2 cellular contexts compared by ENCODE assay signal in the genomic region with DNA sequence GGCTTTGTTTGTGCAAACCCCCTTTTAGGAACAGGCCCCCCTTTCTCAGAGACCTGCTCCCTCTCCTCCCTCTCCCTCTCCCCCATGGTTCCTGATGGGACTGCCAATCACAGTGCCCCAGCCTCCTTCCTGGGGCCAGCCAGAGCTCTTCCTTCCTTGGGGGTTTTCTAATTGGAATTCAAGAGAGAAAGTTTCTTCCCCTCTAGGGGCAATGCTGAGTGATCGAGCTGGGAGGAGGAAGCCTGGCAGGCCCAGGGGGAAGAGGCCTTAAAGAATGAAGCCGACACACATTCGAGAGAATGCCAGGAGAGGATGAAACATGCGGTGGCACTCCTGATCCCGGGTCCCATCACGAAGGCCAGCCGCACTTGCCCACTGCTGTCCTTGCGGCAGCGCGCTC.
TF ChIP-seq lines count a peak whose summit lies in the region.

No MANE protein-coding gene starts in this region.

TF ChIP-seq in GM23338, 12 proteins besides CTCF, POLR2A, EP300 and RAD21:
- TF ChIP-seq STAT1 (IDR thresholded peaks at IDR 0.05; ENCODE audit: unreplicated experiment) = no peak
- no peak for TF ChIP-seq EZH2 (IDR thresholded peaks at IDR 0.05; ENCODE audit: low read depth, unreplicated experiment)
- TF ChIP-seq ZNF114 (CRISPR knock-in tag; IDR thresholded peaks at IDR 0.05) = no peak
- TF ChIP-seq CREB1 (CRISPR knock-in tag; IDR thresholded peaks at IDR 0.05; ENCODE audit: low read depth) = no peak
- TF ChIP-seq, protein P1, sequence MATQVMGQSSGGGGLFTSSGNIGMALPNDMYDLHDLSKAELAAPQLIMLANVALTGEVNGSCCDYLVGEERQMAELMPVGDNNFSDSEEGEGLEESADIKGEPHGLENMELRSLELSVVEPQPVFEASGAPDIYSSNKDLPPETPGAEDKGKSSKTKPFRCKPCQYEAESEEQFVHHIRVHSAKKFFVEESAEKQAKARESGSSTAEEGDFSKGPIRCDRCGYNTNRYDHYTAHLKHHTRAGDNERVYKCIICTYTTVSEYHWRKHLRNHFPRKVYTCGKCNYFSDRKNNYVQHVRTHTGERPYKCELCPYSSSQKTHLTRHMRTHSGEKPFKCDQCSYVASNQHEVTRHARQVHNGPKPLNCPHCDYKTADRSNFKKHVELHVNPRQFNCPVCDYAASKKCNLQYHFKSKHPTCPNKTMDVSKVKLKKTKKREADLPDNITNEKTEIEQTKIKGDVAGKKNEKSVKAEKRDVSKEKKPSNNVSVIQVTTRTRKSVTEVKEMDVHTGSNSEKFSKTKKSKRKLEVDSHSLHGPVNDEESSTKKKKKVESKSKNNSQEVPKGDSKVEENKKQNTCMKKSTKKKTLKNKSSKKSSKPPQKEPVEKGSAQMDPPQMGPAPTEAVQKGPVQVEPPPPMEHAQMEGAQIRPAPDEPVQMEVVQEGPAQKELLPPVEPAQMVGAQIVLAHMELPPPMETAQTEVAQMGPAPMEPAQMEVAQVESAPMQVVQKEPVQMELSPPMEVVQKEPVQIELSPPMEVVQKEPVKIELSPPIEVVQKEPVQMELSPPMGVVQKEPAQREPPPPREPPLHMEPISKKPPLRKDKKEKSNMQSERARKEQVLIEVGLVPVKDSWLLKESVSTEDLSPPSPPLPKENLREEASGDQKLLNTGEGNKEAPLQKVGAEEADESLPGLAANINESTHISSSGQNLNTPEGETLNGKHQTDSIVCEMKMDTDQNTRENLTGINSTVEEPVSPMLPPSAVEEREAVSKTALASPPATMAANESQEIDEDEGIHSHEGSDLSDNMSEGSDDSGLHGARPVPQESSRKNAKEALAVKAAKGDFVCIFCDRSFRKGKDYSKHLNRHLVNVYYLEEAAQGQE (IDR thresholded peaks at IDR 0.05; ENCODE audit: unreplicated experiment) = no peak
- TF ChIP-seq, protein P2, sequence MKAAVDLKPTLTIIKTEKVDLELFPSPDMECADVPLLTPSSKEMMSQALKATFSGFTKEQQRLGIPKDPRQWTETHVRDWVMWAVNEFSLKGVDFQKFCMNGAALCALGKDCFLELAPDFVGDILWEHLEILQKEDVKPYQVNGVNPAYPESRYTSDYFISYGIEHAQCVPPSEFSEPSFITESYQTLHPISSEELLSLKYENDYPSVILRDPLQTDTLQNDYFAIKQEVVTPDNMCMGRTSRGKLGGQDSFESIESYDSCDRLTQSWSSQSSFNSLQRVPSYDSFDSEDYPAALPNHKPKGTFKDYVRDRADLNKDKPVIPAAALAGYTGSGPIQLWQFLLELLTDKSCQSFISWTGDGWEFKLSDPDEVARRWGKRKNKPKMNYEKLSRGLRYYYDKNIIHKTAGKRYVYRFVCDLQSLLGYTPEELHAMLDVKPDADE (IDR thresholded peaks at IDR 0.05) = no peak
- no peak for TF ChIP-seq NANOG (IDR thresholded peaks at IDR 0.05; ENCODE audit: borderline replicate concordance)
- TF ChIP-seq POLR2AphosphoS5 (IDR thresholded peaks at IDR 0.05; ENCODE audit: low read depth) = no peak
- no peak for TF ChIP-seq EZH2phosphoT487 (IDR thresholded peaks at IDR 0.05; ENCODE audit: unreplicated experiment)
- TF ChIP-seq JUNB (IDR thresholded peaks at IDR 0.05; ENCODE audit: unreplicated experiment) = no peak
- no peak for TF ChIP-seq ZNF331 (CRISPR knock-in tag; IDR thresholded peaks at IDR 0.05; ENCODE audit: low read depth)

TF ChIP-seq in WTC11, 78 proteins besides CTCF, POLR2A, EP300 and RAD21:
- TF ChIP-seq, protein P3, sequence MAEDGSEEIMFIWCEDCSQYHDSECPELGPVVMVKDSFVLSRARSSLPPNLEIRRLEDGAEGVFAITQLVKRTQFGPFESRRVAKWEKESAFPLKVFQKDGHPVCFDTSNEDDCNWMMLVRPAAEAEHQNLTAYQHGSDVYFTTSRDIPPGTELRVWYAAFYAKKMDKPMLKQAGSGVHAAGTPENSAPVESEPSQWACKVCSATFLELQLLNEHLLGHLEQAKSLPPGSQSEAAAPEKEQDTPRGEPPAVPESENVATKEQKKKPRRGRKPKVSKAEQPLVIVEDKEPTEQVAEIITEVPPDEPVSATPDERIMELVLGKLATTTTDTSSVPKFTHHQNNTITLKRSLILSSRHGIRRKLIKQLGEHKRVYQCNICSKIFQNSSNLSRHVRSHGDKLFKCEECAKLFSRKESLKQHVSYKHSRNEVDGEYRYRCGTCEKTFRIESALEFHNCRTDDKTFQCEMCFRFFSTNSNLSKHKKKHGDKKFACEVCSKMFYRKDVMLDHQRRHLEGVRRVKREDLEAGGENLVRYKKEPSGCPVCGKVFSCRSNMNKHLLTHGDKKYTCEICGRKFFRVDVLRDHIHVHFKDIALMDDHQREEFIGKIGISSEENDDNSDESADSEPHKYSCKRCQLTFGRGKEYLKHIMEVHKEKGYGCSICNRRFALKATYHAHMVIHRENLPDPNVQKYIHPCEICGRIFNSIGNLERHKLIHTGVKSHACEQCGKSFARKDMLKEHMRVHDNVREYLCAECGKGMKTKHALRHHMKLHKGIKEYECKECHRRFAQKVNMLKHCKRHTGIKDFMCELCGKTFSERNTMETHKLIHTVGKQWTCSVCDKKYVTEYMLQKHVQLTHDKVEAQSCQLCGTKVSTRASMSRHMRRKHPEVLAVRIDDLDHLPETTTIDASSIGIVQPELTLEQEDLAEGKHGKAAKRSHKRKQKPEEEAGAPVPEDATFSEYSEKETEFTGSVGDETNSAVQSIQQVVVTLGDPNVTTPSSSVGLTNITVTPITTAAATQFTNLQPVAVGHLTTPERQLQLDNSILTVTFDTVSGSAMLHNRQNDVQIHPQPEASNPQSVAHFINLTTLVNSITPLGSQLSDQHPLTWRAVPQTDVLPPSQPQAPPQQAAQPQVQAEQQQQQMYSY (CRISPR knock-in tag; IDR thresholded peaks at IDR 0.05) = no peak
- TF ChIP-seq, protein P4, sequence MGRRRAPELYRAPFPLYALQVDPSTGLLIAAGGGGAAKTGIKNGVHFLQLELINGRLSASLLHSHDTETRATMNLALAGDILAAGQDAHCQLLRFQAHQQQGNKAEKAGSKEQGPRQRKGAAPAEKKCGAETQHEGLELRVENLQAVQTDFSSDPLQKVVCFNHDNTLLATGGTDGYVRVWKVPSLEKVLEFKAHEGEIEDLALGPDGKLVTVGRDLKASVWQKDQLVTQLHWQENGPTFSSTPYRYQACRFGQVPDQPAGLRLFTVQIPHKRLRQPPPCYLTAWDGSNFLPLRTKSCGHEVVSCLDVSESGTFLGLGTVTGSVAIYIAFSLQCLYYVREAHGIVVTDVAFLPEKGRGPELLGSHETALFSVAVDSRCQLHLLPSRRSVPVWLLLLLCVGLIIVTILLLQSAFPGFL (CRISPR knock-in tag; IDR thresholded peaks at IDR 0.05; ENCODE audit: borderline replicate concordance) = no peak
- no peak for TF ChIP-seq SMAD4 (CRISPR knock-in tag; IDR thresholded peaks at IDR 0.05)
- no peak for TF ChIP-seq ZNF396 (CRISPR knock-in tag; IDR thresholded peaks at IDR 0.05; ENCODE audit: borderline replicate concordance)
- TF ChIP-seq TEAD1 (CRISPR knock-in tag; IDR thresholded peaks at IDR 0.05) = no peak
- no peak for TF ChIP-seq ZBTB21 (CRISPR knock-in tag; IDR thresholded peaks at IDR 0.05; ENCODE audit: borderline replicate concordance)
- TF ChIP-seq, protein P5, sequence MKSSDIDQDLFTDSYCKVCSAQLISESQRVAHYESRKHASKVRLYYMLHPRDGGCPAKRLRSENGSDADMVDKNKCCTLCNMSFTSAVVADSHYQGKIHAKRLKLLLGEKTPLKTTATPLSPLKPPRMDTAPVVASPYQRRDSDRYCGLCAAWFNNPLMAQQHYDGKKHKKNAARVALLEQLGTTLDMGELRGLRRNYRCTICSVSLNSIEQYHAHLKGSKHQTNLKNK (CRISPR knock-in tag; IDR thresholded peaks at IDR 0.05) = no peak
- TF ChIP-seq, protein P6, sequence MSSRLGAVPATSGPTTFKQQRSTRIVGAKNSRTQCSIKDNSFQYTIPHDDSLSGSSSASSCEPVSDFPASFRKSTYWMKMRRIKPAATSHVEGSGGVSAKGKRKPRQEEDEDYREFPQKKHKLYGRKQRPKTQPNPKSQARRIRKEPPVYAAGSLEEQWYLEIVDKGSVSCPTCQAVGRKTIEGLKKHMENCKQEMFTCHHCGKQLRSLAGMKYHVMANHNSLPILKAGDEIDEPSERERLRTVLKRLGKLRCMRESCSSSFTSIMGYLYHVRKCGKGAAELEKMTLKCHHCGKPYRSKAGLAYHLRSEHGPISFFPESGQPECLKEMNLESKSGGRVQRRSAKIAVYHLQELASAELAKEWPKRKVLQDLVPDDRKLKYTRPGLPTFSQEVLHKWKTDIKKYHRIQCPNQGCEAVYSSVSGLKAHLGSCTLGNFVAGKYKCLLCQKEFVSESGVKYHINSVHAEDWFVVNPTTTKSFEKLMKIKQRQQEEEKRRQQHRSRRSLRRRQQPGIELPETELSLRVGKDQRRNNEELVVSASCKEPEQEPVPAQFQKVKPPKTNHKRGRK (CRISPR knock-in tag; IDR thresholded peaks at IDR 0.05; ENCODE audit: borderline replicate concordance) = no peak
- TF ChIP-seq, protein P7, sequence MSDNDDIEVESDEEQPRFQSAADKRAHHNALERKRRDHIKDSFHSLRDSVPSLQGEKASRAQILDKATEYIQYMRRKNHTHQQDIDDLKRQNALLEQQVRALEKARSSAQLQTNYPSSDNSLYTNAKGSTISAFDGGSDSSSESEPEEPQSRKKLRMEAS (CRISPR knock-in tag; IDR thresholded peaks at IDR 0.05) = no peak
- TF ChIP-seq, protein P8, sequence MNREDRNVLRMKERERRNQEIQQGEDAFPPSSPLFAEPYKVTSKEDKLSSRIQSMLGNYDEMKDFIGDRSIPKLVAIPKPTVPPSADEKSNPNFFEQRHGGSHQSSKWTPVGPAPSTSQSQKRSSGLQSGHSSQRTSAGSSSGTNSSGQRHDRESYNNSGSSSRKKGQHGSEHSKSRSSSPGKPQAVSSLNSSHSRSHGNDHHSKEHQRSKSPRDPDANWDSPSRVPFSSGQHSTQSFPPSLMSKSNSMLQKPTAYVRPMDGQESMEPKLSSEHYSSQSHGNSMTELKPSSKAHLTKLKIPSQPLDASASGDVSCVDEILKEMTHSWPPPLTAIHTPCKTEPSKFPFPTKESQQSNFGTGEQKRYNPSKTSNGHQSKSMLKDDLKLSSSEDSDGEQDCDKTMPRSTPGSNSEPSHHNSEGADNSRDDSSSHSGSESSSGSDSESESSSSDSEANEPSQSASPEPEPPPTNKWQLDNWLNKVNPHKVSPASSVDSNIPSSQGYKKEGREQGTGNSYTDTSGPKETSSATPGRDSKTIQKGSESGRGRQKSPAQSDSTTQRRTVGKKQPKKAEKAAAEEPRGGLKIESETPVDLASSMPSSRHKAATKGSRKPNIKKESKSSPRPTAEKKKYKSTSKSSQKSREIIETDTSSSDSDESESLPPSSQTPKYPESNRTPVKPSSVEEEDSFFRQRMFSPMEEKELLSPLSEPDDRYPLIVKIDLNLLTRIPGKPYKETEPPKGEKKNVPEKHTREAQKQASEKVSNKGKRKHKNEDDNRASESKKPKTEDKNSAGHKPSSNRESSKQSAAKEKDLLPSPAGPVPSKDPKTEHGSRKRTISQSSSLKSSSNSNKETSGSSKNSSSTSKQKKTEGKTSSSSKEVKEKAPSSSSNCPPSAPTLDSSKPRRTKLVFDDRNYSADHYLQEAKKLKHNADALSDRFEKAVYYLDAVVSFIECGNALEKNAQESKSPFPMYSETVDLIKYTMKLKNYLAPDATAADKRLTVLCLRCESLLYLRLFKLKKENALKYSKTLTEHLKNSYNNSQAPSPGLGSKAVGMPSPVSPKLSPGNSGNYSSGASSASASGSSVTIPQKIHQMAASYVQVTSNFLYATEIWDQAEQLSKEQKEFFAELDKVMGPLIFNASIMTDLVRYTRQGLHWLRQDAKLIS (CRISPR knock-in tag; IDR thresholded peaks at IDR 0.05; ENCODE audit: borderline replicate concordance) = no peak
- no peak for TF ChIP-seq NFATC4 (CRISPR knock-in tag; IDR thresholded peaks at IDR 0.05)
- TF ChIP-seq MYBL2 (CRISPR knock-in tag; IDR thresholded peaks at IDR 0.05) = no peak
- TF ChIP-seq, protein P9, sequence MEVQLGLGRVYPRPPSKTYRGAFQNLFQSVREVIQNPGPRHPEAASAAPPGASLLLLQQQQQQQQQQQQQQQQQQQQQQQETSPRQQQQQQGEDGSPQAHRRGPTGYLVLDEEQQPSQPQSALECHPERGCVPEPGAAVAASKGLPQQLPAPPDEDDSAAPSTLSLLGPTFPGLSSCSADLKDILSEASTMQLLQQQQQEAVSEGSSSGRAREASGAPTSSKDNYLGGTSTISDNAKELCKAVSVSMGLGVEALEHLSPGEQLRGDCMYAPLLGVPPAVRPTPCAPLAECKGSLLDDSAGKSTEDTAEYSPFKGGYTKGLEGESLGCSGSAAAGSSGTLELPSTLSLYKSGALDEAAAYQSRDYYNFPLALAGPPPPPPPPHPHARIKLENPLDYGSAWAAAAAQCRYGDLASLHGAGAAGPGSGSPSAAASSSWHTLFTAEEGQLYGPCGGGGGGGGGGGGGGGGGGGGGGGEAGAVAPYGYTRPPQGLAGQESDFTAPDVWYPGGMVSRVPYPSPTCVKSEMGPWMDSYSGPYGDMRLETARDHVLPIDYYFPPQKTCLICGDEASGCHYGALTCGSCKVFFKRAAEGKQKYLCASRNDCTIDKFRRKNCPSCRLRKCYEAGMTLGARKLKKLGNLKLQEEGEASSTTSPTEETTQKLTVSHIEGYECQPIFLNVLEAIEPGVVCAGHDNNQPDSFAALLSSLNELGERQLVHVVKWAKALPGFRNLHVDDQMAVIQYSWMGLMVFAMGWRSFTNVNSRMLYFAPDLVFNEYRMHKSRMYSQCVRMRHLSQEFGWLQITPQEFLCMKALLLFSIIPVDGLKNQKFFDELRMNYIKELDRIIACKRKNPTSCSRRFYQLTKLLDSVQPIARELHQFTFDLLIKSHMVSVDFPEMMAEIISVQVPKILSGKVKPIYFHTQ (CRISPR knock-in tag; IDR thresholded peaks at IDR 0.05) = no peak
- TF ChIP-seq, protein P10, sequence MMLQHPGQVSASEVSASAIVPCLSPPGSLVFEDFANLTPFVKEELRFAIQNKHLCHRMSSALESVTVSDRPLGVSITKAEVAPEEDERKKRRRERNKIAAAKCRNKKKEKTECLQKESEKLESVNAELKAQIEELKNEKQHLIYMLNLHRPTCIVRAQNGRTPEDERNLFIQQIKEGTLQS (CRISPR knock-in tag; conservative IDR thresholded peaks at IDR 0.05) = no peak
- TF ChIP-seq, protein P11, sequence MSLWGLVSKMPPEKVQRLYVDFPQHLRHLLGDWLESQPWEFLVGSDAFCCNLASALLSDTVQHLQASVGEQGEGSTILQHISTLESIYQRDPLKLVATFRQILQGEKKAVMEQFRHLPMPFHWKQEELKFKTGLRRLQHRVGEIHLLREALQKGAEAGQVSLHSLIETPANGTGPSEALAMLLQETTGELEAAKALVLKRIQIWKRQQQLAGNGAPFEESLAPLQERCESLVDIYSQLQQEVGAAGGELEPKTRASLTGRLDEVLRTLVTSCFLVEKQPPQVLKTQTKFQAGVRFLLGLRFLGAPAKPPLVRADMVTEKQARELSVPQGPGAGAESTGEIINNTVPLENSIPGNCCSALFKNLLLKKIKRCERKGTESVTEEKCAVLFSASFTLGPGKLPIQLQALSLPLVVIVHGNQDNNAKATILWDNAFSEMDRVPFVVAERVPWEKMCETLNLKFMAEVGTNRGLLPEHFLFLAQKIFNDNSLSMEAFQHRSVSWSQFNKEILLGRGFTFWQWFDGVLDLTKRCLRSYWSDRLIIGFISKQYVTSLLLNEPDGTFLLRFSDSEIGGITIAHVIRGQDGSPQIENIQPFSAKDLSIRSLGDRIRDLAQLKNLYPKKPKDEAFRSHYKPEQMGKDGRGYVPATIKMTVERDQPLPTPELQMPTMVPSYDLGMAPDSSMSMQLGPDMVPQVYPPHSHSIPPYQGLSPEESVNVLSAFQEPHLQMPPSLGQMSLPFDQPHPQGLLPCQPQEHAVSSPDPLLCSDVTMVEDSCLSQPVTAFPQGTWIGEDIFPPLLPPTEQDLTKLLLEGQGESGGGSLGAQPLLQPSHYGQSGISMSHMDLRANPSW (CRISPR knock-in tag; conservative IDR thresholded peaks at IDR 0.05; ENCODE audit: low read depth) = no peak
- no peak for TF ChIP-seq JUN (CRISPR knock-in tag; IDR thresholded peaks at IDR 0.05)
- TF ChIP-seq TP53 (CRISPR knock-in tag; IDR thresholded peaks at IDR 0.05) = no peak
- TF ChIP-seq NFYB (CRISPR knock-in tag; conservative IDR thresholded peaks at IDR 0.05; ENCODE audit: low read depth) = no peak
- TF ChIP-seq HMGA2 (CRISPR knock-in tag; IDR thresholded peaks at IDR 0.05) = no peak
